Comparison of ENCODE assay signal across 13 cellular contexts in the genomic region with DNA sequence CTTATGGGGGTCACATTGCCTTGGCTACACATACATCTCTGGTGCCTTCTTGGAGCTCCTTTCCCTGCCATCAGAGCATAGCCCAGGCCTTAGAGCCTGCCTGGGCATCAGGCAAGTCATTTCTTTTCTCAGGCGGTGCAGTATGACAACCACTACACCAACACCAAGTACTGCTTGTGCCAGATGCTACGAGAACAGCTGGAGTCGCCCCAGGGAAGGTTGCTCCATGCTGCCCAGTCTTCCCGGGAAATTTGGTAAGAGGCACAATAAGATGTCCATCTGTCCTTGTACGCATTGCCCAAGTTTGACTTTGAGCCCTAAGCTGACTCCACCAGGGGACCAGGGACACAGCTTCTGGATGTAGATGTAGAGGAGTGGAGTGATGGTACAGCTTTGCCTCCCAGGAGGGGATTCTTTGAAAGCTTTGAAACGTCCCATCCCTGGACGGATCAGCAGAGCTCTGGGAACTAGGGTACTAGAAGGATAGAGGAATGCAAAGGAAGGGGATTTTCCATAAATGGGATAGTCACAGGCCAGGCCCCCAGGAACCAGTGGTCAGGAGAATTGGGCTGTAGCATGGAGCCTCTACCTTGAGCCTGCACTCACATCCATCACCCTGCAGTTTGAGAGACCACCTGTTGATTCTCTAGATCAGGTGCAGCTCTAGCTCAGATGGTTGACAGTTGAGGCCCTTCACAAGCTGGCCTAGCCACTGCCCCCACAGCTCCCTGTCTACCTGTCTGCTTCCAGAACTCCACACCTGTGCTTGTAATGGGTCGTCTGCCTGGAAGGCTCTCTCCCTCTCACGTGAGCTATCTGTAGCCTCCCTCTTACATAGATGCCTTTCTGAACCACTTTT. TPM values are rescaled to one million over a fixed set of nuclear protein-coding genes. Genes with fewer than 3 reads are reported as not detected.
DNase-seq lines count a peak whose midpoint lies in the region; ATAC-seq, FAIRE-seq and TF ChIP-seq lines count a peak whose summit lies in the region.
"Had no signal": no experiment of that assay in that cellular context is flagged by ENCODE, and none has a peak within 500 bp of the region (broad histone marks: within the 10 kb centered on the region; RNA-seq: fewer than 3 reads in every experiment).

No MANE protein-coding gene starts in this region.

- peak overlapping the region; percentile 93 for H3K27ac Mint-ChIP-seq in activated naive CD4-positive, alpha-beta T cell treated with anti-CD3 and anti-CD28 coated beads, Interleukin-2, amount 10 ng/mL, durations not matched to agents 7 days and 5 days
- H3K27ac Mint-ChIP-seq in astrocyte (ENCODE audit: unreplicated experiment): no peak overlapping the region
- H3K27ac Mint-ChIP-seq in stimulated activated naive CD8-positive, alpha-beta T cell treated with anti-CD3 and anti-CD28 coated beads, Interleukin-15, amount 100 ng/mL, for 72 hours: peak overlapping the region; percentile 69 to 93

- peaks cover 22% of the 10 kb centered on the region for H3K36me3 ChIP-seq in astrocyte (ENCODE audit: insufficient read depth, low read length)
- H3K36me3 ChIP-seq: uterus had no signal

- H3K27me3 ChIP-seq in HL-60 (ENCODE audit: insufficient read depth, poor library complexity, severe bottlenecking): no peaks in the 10 kb centered on the region
- H3K27me3 ChIP-seq in astrocyte (ENCODE audit: insufficient read depth, low read length): no peaks in the 10 kb centered on the region
- H3K27me3 ChIP-seq: uterus had no signal

- no peaks in the 10 kb centered on the region for H4K20me1 ChIP-seq in astrocyte (ENCODE audit: insufficient read depth, low read length)

- H3K4me3 ChIP-seq in HL-60 (replicated peaks; ENCODE audit: insufficient read depth, low read length) (no peak overlapping the region), astrocyte (ENCODE audit: insufficient read depth, low read depth, low read length) (no peak overlapping the region)
- H3K4me3 ChIP-seq: coronary artery, GM23248, uterus had no signal

- no peaks in the 10 kb centered on the region for H3K27me3 Mint-ChIP-seq in activated naive CD4-positive, alpha-beta T cell treated with anti-CD3 and anti-CD28 coated beads, Interleukin-2, amount 10 ng/mL, durations not matched to agents 7 days and 5 days
- no peaks in the 10 kb centered on the region for H3K27me3 Mint-ChIP-seq in astrocyte (ENCODE audit: low read depth, unreplicated experiment)
- no peaks in the 10 kb centered on the region for H3K27me3 Mint-ChIP-seq in stimulated activated naive CD8-positive, alpha-beta T cell treated with anti-CD3 and anti-CD28 coated beads, Interleukin-15, amount 100 ng/mL, for 72 hours

- ATAC-seq in stimulated activated naive CD8-positive, alpha-beta T cell treated with anti-CD3 and anti-CD28 coated beads, Interleukin-15, amount 100 ng/mL, for 72 hours: peak; percentile 1
- ATAC-seq in GM21528 (IDR thresholded peaks at IDR 0.05; ENCODE audit: low FRiP score, unreplicated experiment): no peak
- ATAC-seq: Panc1 had no signal

- peak overlapping the region; percentile 43 for H3K4me3 Mint-ChIP-seq in activated naive CD4-positive, alpha-beta T cell treated with anti-CD3 and anti-CD28 coated beads, Interleukin-2, amount 10 ng/mL, durations not matched to agents 7 days and 5 days
- peak overlapping the region; percentile 45 for H3K4me3 Mint-ChIP-seq in astrocyte (ENCODE audit: unreplicated experiment)
- peak overlapping the region; percentile 55 to 71 for H3K4me3 Mint-ChIP-seq in stimulated activated naive CD8-positive, alpha-beta T cell treated with anti-CD3 and anti-CD28 coated beads, Interleukin-15, amount 100 ng/mL, for 72 hours

- no peaks in the 10 kb centered on the region for H3K4me1 ChIP-seq in astrocyte (ENCODE audit: insufficient read depth, low read length)
- H3K4me1 ChIP-seq: uterus had no signal

- peaks cover 92% of the 10 kb centered on the region for H3K4me1 Mint-ChIP-seq in activated naive CD4-positive, alpha-beta T cell treated with anti-CD3 and anti-CD28 coated beads, Interleukin-2, amount 10 ng/mL, durations not matched to agents 7 days and 5 days
- peaks cover 6% of the 10 kb centered on the region for H3K4me1 Mint-ChIP-seq in astrocyte (ENCODE audit: low read depth, unreplicated experiment)
- peaks cover 90% of the 10 kb centered on the region for H3K4me1 Mint-ChIP-seq in stimulated activated naive CD8-positive, alpha-beta T cell treated with anti-CD3 and anti-CD28 coated beads, Interleukin-15, amount 100 ng/mL, for 72 hours

- no peaks in the 10 kb centered on the region for H3K9me3 ChIP-seq in astrocyte (ENCODE audit: insufficient read depth, low read depth, low read length)
- H3K9me3 ChIP-seq: uterus had no signal

- CTCF ChIA-PET in activated naive CD4-positive, alpha-beta T cell treated with anti-CD3 and anti-CD28 coated beads, Interleukin-2, amount 10 ng/mL, durations not matched to agents 7 days and 5 days (lab: Charles Lee): interaction anchor here (0.7 to 7.8 kb wide), 9 partner anchors 9 to 255 kb away, joined by 3 to 64 read pairs (median 4); a partner anchor contains a TSS

- no peaks in the 10 kb centered on the region for H3K9me3 Mint-ChIP-seq in activated naive CD4-positive, alpha-beta T cell treated with anti-CD3 and anti-CD28 coated beads, Interleukin-2, amount 10 ng/mL, durations not matched to agents 7 days and 5 days
- H3K9me3 Mint-ChIP-seq in astrocyte (ENCODE audit: unreplicated experiment): no peaks in the 10 kb centered on the region
- no peaks in the 10 kb centered on the region for H3K9me3 Mint-ChIP-seq in stimulated activated naive CD8-positive, alpha-beta T cell treated with anti-CD3 and anti-CD28 coated beads, Interleukin-15, amount 100 ng/mL, for 72 hours

- TF ChIP-seq CTCF in HL-60 (IDR thresholded peaks at IDR 0.05; ENCODE audit: insufficient read depth, low read length): no peak
- TF ChIP-seq CTCF in astrocyte (IDR thresholded peaks at IDR 0.05; ENCODE audit: insufficient read depth, low read depth, low read length): no peak

- FAIRE-seq in astrocyte (lab: Jason Lieb, UNC): no peak
- FAIRE-seq: G401.6 had no signal

- H3K27ac ChIP-seq in HL-60 (replicated peaks) (peak overlapping the region; percentile 55), astrocyte (ENCODE audit: low read depth, low read length) (no peak overlapping the region)
- H3K27ac ChIP-seq: coronary artery, GM23248, uterus had no signal

- no peak for DNase-seq in activated naive CD4-positive, alpha-beta T cell treated with anti-CD3 and anti-CD28 coated beads, Interleukin-2, amount 10 ng/mL, durations not matched to agents 7 days and 5 days
- no peak for DNase-seq in activated naive CD4-positive, alpha-beta T cell (lab: John Stamatoyannopoulos, UW)
- DNase-seq in HL-60 (ENCODE audit: low read depth in 1 of 2, low spot score in 1 of 2): no peak
- DNase-seq in astrocyte (ENCODE audit: low read depth): no peak
- no peak for DNase-seq in stimulated activated naive CD8-positive, alpha-beta T cell treated with anti-CD3 and anti-CD28 coated beads, Interleukin-15, amount 100 ng/mL, for 72 hours
- DNase-seq in activated effector memory CD4-positive, alpha-beta T cell treated with Interleukin-2 at 50 U/mL for 16 hours: no peak
- no peak for DNase-seq in SW480 (ENCODE audit: low spot score)
- DNase-seq: GM23248, uterus had no signal

- no peak overlapping the region for H3K9ac ChIP-seq in astrocyte (ENCODE audit: low read length)
- H3K9ac ChIP-seq: GM23248 had no signal

- H3K36me3 Mint-ChIP-seq in activated naive CD4-positive, alpha-beta T cell treated with anti-CD3 and anti-CD28 coated beads, Interleukin-2, amount 10 ng/mL, durations not matched to agents 7 days and 5 days: peaks cover 67% of the 10 kb centered on the region
- H3K36me3 Mint-ChIP-seq in astrocyte (ENCODE audit: low read depth, unreplicated experiment): peaks cover 33% of the 10 kb centered on the region

- no peak overlapping the region for H3K4me2 ChIP-seq in astrocyte (ENCODE audit: low read length)

- H3K79me2 ChIP-seq in astrocyte (ENCODE audit: insufficient read depth, low read length): no peaks in the 10 kb centered on the region

- H2AFZ ChIP-seq in astrocyte (ENCODE audit: low read depth, low read length): no peak overlapping the region
- H2AFZ ChIP-seq: GM23248 had no signal

RNA-seq across cellular contexts. Expression of a gene that starts 11.0 kb away (rescaled TPM):
- total RNA-seq in astrocyte: 32.4 and 34.0 TPM in 2 replicates

RNA-seq across cellular contexts. Expression of a gene that starts 51.0 kb away (rescaled TPM):
- total RNA-seq in astrocyte: 14.0 and 14.9 TPM in 2 replicates

RNA-seq across cellular contexts. Expression of a gene that starts 51.1 kb away (rescaled TPM):
- total RNA-seq in astrocyte: 5.5 and 6.2 TPM in 2 replicates

RNA-seq across cellular contexts. Expression of a gene that starts 58.4 kb away (rescaled TPM):
- not detected in 2 replicates for total RNA-seq in astrocyte
- total RNA-seq: GM23248, uterus had no signal
